Comparison of ENCODE assay signal across 9 cellular contexts in the genomic region with DNA sequence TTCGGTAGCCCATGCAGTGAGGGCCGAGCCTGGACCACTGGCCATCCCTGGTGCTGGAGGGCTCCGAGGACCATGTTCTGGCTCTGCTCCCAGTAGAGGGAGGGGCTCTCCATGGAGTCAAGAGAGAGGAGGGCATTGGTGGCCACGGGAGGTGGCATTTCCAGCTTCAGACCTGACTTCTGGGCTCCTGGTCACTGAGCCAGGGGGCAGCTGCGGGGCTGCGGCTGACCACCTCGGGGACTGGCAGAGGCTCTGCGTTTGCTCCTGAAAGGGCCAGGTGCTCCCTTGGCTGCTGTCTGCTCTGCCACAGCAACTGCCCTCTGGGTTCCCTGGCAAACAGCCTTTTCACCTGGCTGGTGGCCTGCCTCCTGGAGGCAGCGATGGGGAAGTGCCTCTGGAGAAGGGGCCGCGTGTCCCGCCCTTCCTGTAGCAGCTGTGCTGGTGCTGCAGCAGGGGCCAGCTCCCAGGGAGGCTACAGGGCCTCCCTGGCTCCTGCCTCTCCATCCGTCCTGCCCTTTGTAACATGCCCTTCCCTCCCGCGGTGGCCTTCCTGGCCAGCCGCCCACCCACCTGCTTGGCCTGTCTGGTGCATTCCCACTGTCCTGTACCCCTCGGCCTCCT.
A peak's percentile ranks its signal among the peaks of the same experiment; 100 is the strongest.
DNase-seq lines count a peak whose midpoint lies in the region; ATAC-seq lines count a peak whose summit lies in the region.
"Had no signal": no experiment of that assay in that cellular context is flagged by ENCODE, and none has a peak within 500 bp of the region (broad histone marks: within the 10 kb centered on the region; RNA-seq: fewer than 3 reads in every experiment).

No MANE protein-coding gene starts in this region.

- H3K36me3 ChIP-seq in BLaER1 (no peaks in the 10 kb centered on the region), H7 (replicated peaks; ENCODE audit: control insufficient read depth, insufficient read depth, low read length) (no peaks in the 10 kb centered on the region), SK-N-MC (ENCODE audit: insufficient read depth, low read length) (no peaks in the 10 kb centered on the region)

- H3K9me3 ChIP-seq in BLaER1 (no peaks in the 10 kb centered on the region), SK-N-MC (ENCODE audit: low read depth, low read length) (no peaks in the 10 kb centered on the region)

- H3K4me1 ChIP-seq in BLaER1: peaks cover 26% of the 10 kb centered on the region

- peak overlapping the region; percentile 43; the same call in 1 of the 2 replicates for H3K4me2 ChIP-seq in BLaER1

- H4K20me1 ChIP-seq in BLaER1: peaks cover 43% of the 10 kb centered on the region; the same call in 1 of the 2 replicates

- H3K4me3 ChIP-seq in BLaER1: peak overlapping the region; percentile 38
- peak overlapping the region; percentile 8; the same call in 1 of the 2 replicates for H3K4me3 ChIP-seq in H7 (ENCODE audit: insufficient read depth, low read depth, low read length)
- H3K4me3 ChIP-seq in SK-N-MC: peak overlapping the region; percentile 67

- H3K9ac ChIP-seq in BLaER1 (no peak overlapping the region), SK-N-MC (ENCODE audit: insufficient read length) (no peak overlapping the region)

- H3K27me3 ChIP-seq in BLaER1 (peaks cover 60% of the 10 kb centered on the region), H7 (ENCODE audit: control insufficient read depth, insufficient read depth, low read length) (peaks cover 8% of the 10 kb centered on the region)

- H3K27ac ChIP-seq in BLaER1 (no peak overlapping the region), SK-N-MC (no peak overlapping the region)

- peak; percentile 83 for DNase-seq in H7
- no peak for DNase-seq in SK-N-MC (ENCODE audit: low read depth, low spot score)
- DNase-seq in iPS-NIHi11 (ENCODE audit: low spot score): peak; percentile 82
- no peak for DNase-seq in SW 1271 (lab: John Stamatoyannopoulos, UW)
- DNase-seq: right cardiac atrium had no signal

- ATAC-seq in GM18868 (IDR thresholded peaks at IDR 0.05; ENCODE audit: unreplicated experiment) (no peak), HG03108 (IDR thresholded peaks at IDR 0.05; ENCODE audit: unreplicated experiment) (no peak), GM21529 (IDR thresholded peaks at IDR 0.05; ENCODE audit: unreplicated experiment) (no peak)

Comparison
In these comparisons a context has a peak if more than half of its experiments do, and no peak if none do; other contexts are left out.
1. H3K4me3 ChIP-seq: peak in every context shown above with its lines; median percentile 67 in SK-N-MC; 38 in BLaER1; 8 in H7.
2. DNase-seq: peak in H7 (single experiment) and iPS-NIHi11 (single experiment); none in SK-N-MC (single experiment) and SW 1271 (0 of 2).